ENCODE assay signal across 28 cellular contexts in genomic region chr7:155829796-155830470, GRCh38. TPM values are rescaled to one million over a fixed set of nuclear protein-coding genes. Genes with fewer than 3 reads are reported as not detected.
"Had no signal": no experiment of that assay in that cellular context is flagged by ENCODE, and none has a peak within 500 bp of the region (broad histone marks: within the 10 kb centered on the region; RNA-seq: fewer than 3 reads in every experiment).

No MANE protein-coding gene starts in this region.

- H3K36me3 ChIP-seq: heart left ventricle, left ventricle myocardium inferior, thyroid gland, upper lobe of right lung had no signal

- H3K4me1 Mint-ChIP-seq: activated CD4-positive, alpha-beta T cell treated with anti-CD3 and anti-CD28 coated beads, Interleukin-2, amount 10 ng/mL, durations not matched to agents 24 days and 14 days; activated naive CD4-positive, alpha-beta T cell treated with anti-CD3 and anti-CD28 coated beads, Interleukin-2, amount 10 ng/mL, durations not matched to agents 7 days and 5 days; stimulated activated memory B cell treated with anti-CD40 and anti-IgM and Interleukin-4, amounts not matched to agents 10 μg/mL and 1 μg/mL and 100 μg/mL, for 72 hours; stimulated activated naive CD8-positive, alpha-beta T cell treated with anti-CD3 and anti-CD28 coated beads, Interleukin-15, amount 100 ng/mL, for 72 hours had no signal

- H3K9me3 ChIP-seq: heart left ventricle, left ventricle myocardium inferior, mucosa of descending colon, thyroid gland, upper lobe of right lung had no signal

- H3K27ac Mint-ChIP-seq: activated CD4-positive, alpha-beta memory T cell treated with anti-CD3 and anti-CD28 coated beads for 36 hours; activated CD4-positive, alpha-beta T cell treated with anti-CD3 and anti-CD28 coated beads, Interleukin-2, amount 10 ng/mL, durations not matched to agents 24 days and 14 days; activated naive CD4-positive, alpha-beta T cell treated with anti-CD3 and anti-CD28 coated beads, Interleukin-2, amount 10 ng/mL, durations not matched to agents 7 days and 5 days; activated T-cell treated with anti-CD3 and anti-CD28 coated beads, Interleukin-2, amount 50 U/mL, for 24 hours; natural killer cell treated with Interleukin-12 subunit alpha and Interleukin-12 subunit beta and Interleukin-15 and Interleukin-18, amount 100 ng/mL, for 72 hours; progenitor cell of endocrine pancreas; stimulated activated memory B cell treated with anti-CD40 and anti-IgM and Interleukin-4, amounts not matched to agents 10 μg/mL and 1 μg/mL and 100 μg/mL, for 72 hours; stimulated activated naive CD8-positive, alpha-beta T cell treated with anti-CD3 and anti-CD28 coated beads, Interleukin-15, amount 100 ng/mL, for 72 hours had no signal

- H3K27ac ChIP-seq: heart left ventricle, left ventricle myocardium inferior, skin epidermis, thyroid gland, upper lobe of right lung had no signal

- H3K4me1 ChIP-seq: heart left ventricle, left ventricle myocardium inferior, thyroid gland, upper lobe of right lung had no signal

- H3K9me3 Mint-ChIP-seq: activated CD4-positive, alpha-beta memory T cell treated with anti-CD3 and anti-CD28 coated beads for 36 hours; activated CD4-positive, alpha-beta T cell treated with anti-CD3 and anti-CD28 coated beads, Interleukin-2, amount 10 ng/mL, durations not matched to agents 24 days and 14 days; activated naive CD4-positive, alpha-beta T cell treated with anti-CD3 and anti-CD28 coated beads, Interleukin-2, amount 10 ng/mL, durations not matched to agents 7 days and 5 days; activated T-cell treated with anti-CD3 and anti-CD28 coated beads, Interleukin-2, amount 50 U/mL, for 24 hours; natural killer cell treated with Interleukin-12 subunit alpha and Interleukin-12 subunit beta and Interleukin-15 and Interleukin-18, amount 100 ng/mL, for 72 hours; stimulated activated memory B cell treated with anti-CD40 and anti-IgM and Interleukin-4, amounts not matched to agents 10 μg/mL and 1 μg/mL and 100 μg/mL, for 72 hours; stimulated activated naive CD8-positive, alpha-beta T cell treated with anti-CD3 and anti-CD28 coated beads, Interleukin-15, amount 100 ng/mL, for 72 hours had no signal

- H3K36me3 Mint-ChIP-seq: activated CD4-positive, alpha-beta memory T cell treated with anti-CD3 and anti-CD28 coated beads for 36 hours; activated naive CD4-positive, alpha-beta T cell treated with anti-CD3 and anti-CD28 coated beads, Interleukin-2, amount 10 ng/mL, durations not matched to agents 7 days and 5 days; natural killer cell treated with Interleukin-12 subunit alpha and Interleukin-12 subunit beta and Interleukin-15 and Interleukin-18, amount 100 ng/mL, for 72 hours; stimulated activated memory B cell treated with anti-CD40 and anti-IgM and Interleukin-4, amounts not matched to agents 10 μg/mL and 1 μg/mL and 100 μg/mL, for 72 hours had no signal

- DNase-seq: activated CD4-positive, alpha-beta memory T cell treated with anti-CD3 and anti-CD28 coated beads for 36 hours; activated CD4-positive, alpha-beta T cell treated with anti-CD3 and anti-CD28 coated beads, Interleukin-2, amount 10 ng/mL, durations not matched to agents 24 days and 14 days; activated CD4-positive, CD25-positive, alpha-beta regulatory T cell treated with anti-CD3 and anti-CD28 coated beads, Interleukin-2, amount 50 U/mL, for 72 hours; activated CD8-positive, alpha-beta memory T cell treated with anti-CD3 and anti-CD28 coated beads, Interleukin-2, amount 50 U/mL, for 4 hours; activated gamma-delta T cell; activated T-cell treated with anti-CD3 and anti-CD28 coated beads, Interleukin-2, amount 50 U/mL, for 24 hours; amniotic stem cell; hypothalamus; kidney glomerular epithelial cell; left ventricle myocardium inferior; mucosa of descending colon; stimulated activated CD4-positive, alpha-beta T cell treated with anti-CD3 and anti-CD28 coated beads, Interleukin-4, amount 100 ng/mL, for 4 hours; stimulated activated CD8-positive, alpha-beta memory T cell treated with anti-CD3 and anti-CD28 coated beads, Interleukin-4, amount 100 ng/mL, for 48 hours; stimulated activated naive CD8-positive, alpha-beta T cell treated with anti-CD3 and anti-CD28 coated beads, Interleukin-15, amount 100 ng/mL, for 72 hours; T-helper 2 cell; thyroid gland had no signal

- H3K4me3 ChIP-seq: heart left ventricle, left ventricle myocardium inferior, mucosa of descending colon, skin epidermis, thyroid gland, upper lobe of right lung had no signal

- H3K4me3 Mint-ChIP-seq: activated CD4-positive, alpha-beta memory T cell treated with anti-CD3 and anti-CD28 coated beads for 36 hours; activated CD4-positive, alpha-beta T cell treated with anti-CD3 and anti-CD28 coated beads, Interleukin-2, amount 10 ng/mL, durations not matched to agents 24 days and 14 days; activated naive CD4-positive, alpha-beta T cell treated with anti-CD3 and anti-CD28 coated beads, Interleukin-2, amount 10 ng/mL, durations not matched to agents 7 days and 5 days; activated T-cell treated with anti-CD3 and anti-CD28 coated beads, Interleukin-2, amount 50 U/mL, for 24 hours; natural killer cell treated with Interleukin-12 subunit alpha and Interleukin-12 subunit beta and Interleukin-15 and Interleukin-18, amount 100 ng/mL, for 72 hours; stimulated activated memory B cell treated with anti-CD40 and anti-IgM and Interleukin-4, amounts not matched to agents 10 μg/mL and 1 μg/mL and 100 μg/mL, for 72 hours; stimulated activated naive CD8-positive, alpha-beta T cell treated with anti-CD3 and anti-CD28 coated beads, Interleukin-15, amount 100 ng/mL, for 72 hours had no signal

- H3K27me3 ChIP-seq: thyroid gland, upper lobe of right lung had no signal

RNA-seq across cellular contexts. Expression of gene SHH, which starts 17.7 kb away (rescaled TPM):
- total RNA-seq: activated CD4-positive, alpha-beta memory T cell treated with anti-CD3 and anti-CD28 coated beads for 36 hours; activated CD4-positive, alpha-beta T cell treated with anti-CD3 and anti-CD28 coated beads, Interleukin-2, amount 10 ng/mL, durations not matched to agents 24 days and 14 days; activated CD8-positive, alpha-beta memory T cell treated with anti-CD3 and anti-CD28 coated beads for 36 hours; endothelial cell of umbilical vein; fibroblast of villous mesenchyme; heart left ventricle; left ventricle myocardium inferior; mesenteric fat pad; natural killer cell treated with Interleukin-12 subunit alpha and Interleukin-12 subunit beta and Interleukin-15 and Interleukin-18, amount 100 ng/mL, for 72 hours; thyroid gland had no signal
- polyA plus RNA-seq: endothelial cell of umbilical vein, fibroblast of lung, heart left ventricle had no signal
